ENCODE assay signal across 8 cellular contexts in genomic region chr14:75295491-75296338, GRCh38. TPM values are rescaled to one million over a fixed set of nuclear protein-coding genes. Genes with fewer than 3 reads are reported as not detected.
DNase-seq lines count a peak whose midpoint lies in the region; ATAC-seq, FAIRE-seq and TF ChIP-seq lines count a peak whose summit lies in the region.

No MANE protein-coding gene starts in this region.

- H3K4me1 ChIP-seq in ACC112 (ENCODE audit: control insufficient read depth, insufficient read depth, low read length, unreplicated experiment), result peaks cover 20% of the 10 kb centered on the region

- ATAC-seq in activated CD4-positive, alpha-beta T cell treated with anti-CD3 and anti-CD28 coated beads for 36 hours, result peak; percentile 42
- no peak for ATAC-seq in HG03139 (IDR thresholded peaks at IDR 0.05; ENCODE audit: unreplicated experiment)

- POLR2A ChIA-PET in activated CD4-positive, alpha-beta T cell treated with anti-CD3 and anti-CD28 coated beads for 36 hours (lab: Charles Lee), result no interaction called here

- no peaks in the 10 kb centered on the region for H3K27me3 Mint-ChIP-seq in activated CD4-positive, alpha-beta T cell treated with anti-CD3 and anti-CD28 coated beads for 36 hours
- no peaks in the 10 kb centered on the region for H3K27me3 Mint-ChIP-seq in chondrocyte (ENCODE audit: low read depth)

- peak overlapping the region; percentile 75 for H3K27ac Mint-ChIP-seq in activated CD4-positive, alpha-beta T cell treated with anti-CD3 and anti-CD28 coated beads for 36 hours
- peak overlapping the region; percentile 99 for H3K27ac Mint-ChIP-seq in chondrocyte (ENCODE audit: unreplicated experiment)

- H3K4me3 ChIP-seq in ACC112 (ENCODE audit: low read depth, low read length), result peak overlapping the region; percentile 81

- peak; percentile 63 for FAIRE-seq in GM18507 (lab: Jason Lieb, UNC)

- H3K36me3 Mint-ChIP-seq in activated CD4-positive, alpha-beta T cell treated with anti-CD3 and anti-CD28 coated beads for 36 hours (ENCODE audit: low read depth), result no peaks in the 10 kb centered on the region
- no peaks in the 10 kb centered on the region for H3K36me3 Mint-ChIP-seq in chondrocyte (ENCODE audit: low read depth)

- TF ChIP-seq CTCF in chondrocyte (IDR thresholded peaks at IDR 0.05), result peak; percentile 99

- no peaks in the 10 kb centered on the region for H3K9me3 Mint-ChIP-seq in activated CD4-positive, alpha-beta T cell treated with anti-CD3 and anti-CD28 coated beads for 36 hours (ENCODE audit: low read depth)
- no peaks in the 10 kb centered on the region for H3K9me3 Mint-ChIP-seq in chondrocyte (ENCODE audit: low read depth)

- peak overlapping the region; percentile 92 for H3K27ac ChIP-seq in ACC112 (ENCODE audit: low read depth, low read length)
- H3K27ac ChIP-seq in layer of hippocampus (ENCODE audit: low read depth, low read length), result peak overlapping the region; percentile 97

- no peaks in the 10 kb centered on the region for H3K27me3 ChIP-seq in ACC112 (ENCODE audit: insufficient read depth, low read length)
- no peaks in the 10 kb centered on the region for H3K27me3 ChIP-seq in layer of hippocampus (ENCODE audit: control insufficient read depth, insufficient read depth, low read length)

- intact Hi-C loops in activated CD4-positive, alpha-beta T cell treated with anti-CD3 and anti-CD28 coated beads for 36 hours (cut with DNase I, micrococcal nuclease), result loop anchor here (1.0 to 10.0 kb wide), 7 partner anchors 17 to 351 kb away; partner anchors contain the start of genes FOS (in 1 of the 2), TMED10 (in 1 of the 2) and ZC2HC1C (in 1 of the 2)

- no peaks in the 10 kb centered on the region for H3K79me2 ChIP-seq in ACC112 (ENCODE audit: control insufficient read depth, insufficient read depth, low read length, unreplicated experiment)

- peak overlapping the region; percentile 69 for H3K4me3 Mint-ChIP-seq in activated CD4-positive, alpha-beta T cell treated with anti-CD3 and anti-CD28 coated beads for 36 hours
- peak overlapping the region; percentile 91 for H3K4me3 Mint-ChIP-seq in chondrocyte (ENCODE audit: unreplicated experiment)

- H3K36me3 ChIP-seq in ACC112 (ENCODE audit: insufficient read depth, low read length), result no peaks in the 10 kb centered on the region

- H2AFZ ChIP-seq in ACC112 (ENCODE audit: low read length, unreplicated experiment), result peak overlapping the region; percentile 43

- H3K4me1 Mint-ChIP-seq in activated CD4-positive, alpha-beta T cell treated with anti-CD3 and anti-CD28 coated beads for 36 hours, result peaks cover 23% of the 10 kb centered on the region
- peaks cover 31% of the 10 kb centered on the region for H3K4me1 Mint-ChIP-seq in chondrocyte (ENCODE audit: low read depth)

- CTCF ChIA-PET in activated CD4-positive, alpha-beta T cell treated with anti-CD3 and anti-CD28 coated beads for 36 hours (lab: Charles Lee), result interaction anchor here (0.6 to 13.1 kb wide), 30 partner anchors 8 to 687 kb away, joined by 3 to 221 read pairs (median 4); partner anchors contain the start of gene NEK9

- peak; percentile 66 for DNase-seq in GM18507 (ENCODE audit: extremely low spot score, insufficient read length, low read depth)
- DNase-seq in NCI-H226, result peak; percentile 62
- DNase-seq in activated CD4-positive, alpha-beta T cell treated with anti-CD3 and anti-CD28 coated beads for 36 hours, result peak; percentile 90
- no peak for DNase-seq in chondrocyte (ENCODE audit: low spot score)
- peak; percentile 85 for DNase-seq in stimulated activated CD4-positive, alpha-beta T cell treated with anti-CD3 and anti-CD28 coated beads, Interleukin-15, amount 100 ng/mL, for 24 hours

RNA-seq across cellular contexts. Expression of gene FOS, which starts 17.1 kb away (rescaled TPM):
- total RNA-seq in activated CD4-positive, alpha-beta T cell treated with anti-CD3 and anti-CD28 coated beads for 36 hours, result 10 to 100 TPM; 16.0 to 21.1 TPM
- total RNA-seq in chondrocyte, result 116 to 175 TPM (median 152 TPM) in 3 replicates
